ENCODE assay signal across 8 cellular contexts in genomic region chr2:113604085-113604477, GRCh38. TPM values are rescaled to one million over a fixed set of nuclear protein-coding genes. Genes with fewer than 3 reads are reported as not detected.
A peak's percentile ranks its signal among the peaks of the same experiment; 100 is the strongest.
DNase-seq lines count a peak whose midpoint lies in the region; TF ChIP-seq lines count a peak whose summit lies in the region.
"Not testable (repeated sequence)": the region's sequence is repeated elsewhere in the genome, so short reads cannot be mapped to it uniquely, and the experiment has no call there.

No MANE protein-coding gene starts in this region.

- peak; percentile 95 for DNase-seq in WERI-Rb-1
- peak; percentile 95 for DNase-seq in adipocyte (ENCODE audit: low read depth)
- peak; percentile 85 for DNase-seq in fibroblast of the conjunctiva (ENCODE audit: low read depth)
- peak; percentile 69 for DNase-seq in mesendoderm
- peak; percentile 93 for DNase-seq in stimulated activated CD4-positive, alpha-beta T cell treated with anti-CD3 and anti-CD28 coated beads, Interleukin-15, amount 100 ng/mL, for 24 hours
- DNase-seq in uterus: peak; percentile 94

- H3K56ac ChIP-seq in mesendoderm (ENCODE audit: low read length): not testable (repeated sequence)

- no CpG with 5 or more reads among the region's 20 CpGs for WGBS in mesendoderm (ENCODE audit: extremely low coverage, insufficient coverage, low lambda C conversion rate)

- H3K23ac ChIP-seq in mesendoderm (ENCODE audit: low read length): not testable (repeated sequence)

- not testable (repeated sequence) for H2BK120ac ChIP-seq in mesendoderm (ENCODE audit: low read depth, low read length)

- H3K4me3 ChIP-seq in HUES48 (ENCODE audit: low read depth, low read length) (peak overlapping the region; percentile 73), WERI-Rb-1 (ENCODE audit: low read depth, low read length) (peak overlapping the region; percentile 55), adipocyte (ENCODE audit: low read length) (peak overlapping the region; percentile 76), uterus (peak overlapping the region; percentile 47 to 72)
- H3K4me3 ChIP-seq in mesendoderm (ENCODE audit: low read length): not testable (repeated sequence)

- 0 out of 2 replicates have a peak overlapping the region, but pooled peaks have one; percentile 40 for H3K9ac ChIP-seq in HUES48 (ENCODE audit: low read depth, low read length)
- peak overlapping the region; percentile 80 for H3K9ac ChIP-seq in adipocyte (ENCODE audit: low read length)
- H3K9ac ChIP-seq in mesendoderm (ENCODE audit: low read length): not testable (repeated sequence)

- H2AK5ac ChIP-seq in mesendoderm (ENCODE audit: low read length): not testable (repeated sequence)

- H3K4me1 ChIP-seq in HUES48 (ENCODE audit: control insufficient read depth, insufficient read depth, low read length); adipocyte (ENCODE audit: control insufficient read depth, insufficient read depth, low read length); mesendoderm (ENCODE audit: control insufficient read depth, low read depth, low read length); uterus: not testable (repeated sequence)

- not testable (repeated sequence) for H3K79me2 ChIP-seq in mesendoderm (ENCODE audit: control insufficient read depth, insufficient read depth, low read length)

- intact Hi-C loops in uterus (cut with DNase I; ENCODE audit: low total_unique reads): not testable (repeated sequence)

- H3K4ac ChIP-seq in mesendoderm (ENCODE audit: low read depth, low read length): not testable (repeated sequence)

- not testable (repeated sequence) for H2BK15ac ChIP-seq in mesendoderm (replicated peaks; ENCODE audit: low read depth)

- H3K18ac ChIP-seq in mesendoderm (ENCODE audit: low read length): not testable (repeated sequence)

- not testable (repeated sequence) for H3K79me1 ChIP-seq in mesendoderm (ENCODE audit: low read length)

- H4K5ac ChIP-seq in mesendoderm (ENCODE audit: low read length): not testable (repeated sequence)

- H3K9me3 ChIP-seq in HUES48 (ENCODE audit: control insufficient read depth, insufficient read depth, low read length); WERI-Rb-1 (ENCODE audit: severe bottlenecking); adipocyte (ENCODE audit: control insufficient read depth, low read length); uterus: not testable (repeated sequence)

- not testable (repeated sequence) for H3K4me2 ChIP-seq in mesendoderm (ENCODE audit: low read length)

- TF ChIP-seq POLR2A in uterus (IDR thresholded peaks at IDR 0.05): peak in 1 of 2 donors; percentile 15

- TF ChIP-seq CTCF in GM12873 (IDR thresholded peaks at IDR 0.05; ENCODE audit: insufficient read depth, low read depth, low read length, missing control alignments): peak; percentile 94
- peak; percentile 93 for TF ChIP-seq CTCF in WERI-Rb-1 (IDR thresholded peaks at IDR 0.05; ENCODE audit: low read depth, low read length)
- peak; percentile 100 for TF ChIP-seq CTCF in uterus (IDR thresholded peaks at IDR 0.05)

- H3K36me3 ChIP-seq in HUES48 (ENCODE audit: control insufficient read depth, insufficient read depth, low read length); WERI-Rb-1; adipocyte (ENCODE audit: control insufficient read depth, insufficient read depth, low read length, severe bottlenecking); mesendoderm (ENCODE audit: control insufficient read depth, insufficient read depth, low read length); uterus: not testable (repeated sequence)

- H2BK5ac ChIP-seq in mesendoderm (ENCODE audit: low read length): not testable (repeated sequence)

- not testable (repeated sequence) for H3K27me3 ChIP-seq in HUES48 (ENCODE audit: control insufficient read depth, insufficient read depth, low read length); WERI-Rb-1 (ENCODE audit: insufficient read depth, low read depth, severe bottlenecking); adipocyte (replicated peaks; ENCODE audit: control insufficient read depth, insufficient read depth, low read length); mesendoderm (ENCODE audit: insufficient read depth, low read length, poor library complexity); uterus

- H4K8ac ChIP-seq in mesendoderm (ENCODE audit: low read depth, low read length): not testable (repeated sequence)

- H3K27ac ChIP-seq in HUES48 (ENCODE audit: low read depth, low read length) (peak overlapping the region; percentile 86), WERI-Rb-1 (peak overlapping the region; percentile 88), uterus (peak overlapping the region; percentile 91 to 92)
- not testable (repeated sequence) for H3K27ac ChIP-seq in mesendoderm (ENCODE audit: low read depth, low read length)

RNA-seq across cellular contexts. Expression of gene RABL2A, which starts 23.0 kb away (rescaled TPM):
- polyA plus RNA-seq in mesendoderm (2013, experiment 1 of 2): 3.0 TPM
- 3.0 TPM for polyA plus RNA-seq in mesendoderm (2013, experiment 2 of 2)
- total RNA-seq in uterus: 10 to 100 TPM in 3 of 4 donors, 1 to 10 TPM in 1; 1.8 to 39.3 (median 23.7) TPM
